ENCODE assay signal across 13 cellular contexts in the genomic region with DNA sequence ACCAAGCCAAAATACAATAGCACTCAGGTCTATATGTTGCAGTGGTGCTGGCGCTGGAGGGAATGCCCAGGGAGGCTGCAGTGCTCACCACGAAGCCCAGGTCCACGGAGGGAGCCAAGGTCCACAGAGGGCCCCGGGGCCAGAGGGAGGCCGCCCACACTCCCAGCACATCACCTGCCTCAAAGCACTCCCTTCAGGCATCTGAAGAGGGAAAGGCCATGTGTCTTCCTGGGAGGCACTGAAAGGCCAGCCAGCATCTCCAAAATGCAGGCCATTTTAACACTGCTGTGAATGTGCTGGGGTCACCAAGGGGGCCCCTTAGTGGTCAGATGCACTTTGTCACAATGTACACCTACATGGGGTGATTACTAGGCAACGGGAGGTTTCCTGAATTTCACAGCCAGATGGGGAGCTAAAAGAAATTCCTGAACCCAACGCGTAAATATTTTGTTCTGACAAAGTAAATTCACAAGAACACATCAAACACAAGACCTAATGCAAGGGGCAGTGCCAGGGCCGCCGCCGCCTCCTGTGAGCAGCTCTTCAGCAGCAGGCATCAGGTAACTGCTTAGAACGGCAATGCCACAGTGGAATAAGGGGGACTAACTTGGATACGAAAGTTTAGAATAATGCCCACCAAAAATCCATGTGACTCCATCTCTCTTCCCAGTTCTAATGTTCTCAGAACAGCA. TPM values are rescaled to one million over a fixed set of nuclear protein-coding genes. Genes with fewer than 3 reads are reported as not detected.
DNase-seq lines count a peak whose midpoint lies in the region; ATAC-seq lines count a peak whose summit lies in the region.
"Had no signal": no experiment of that assay in that cellular context is flagged by ENCODE, and none has a peak within 500 bp of the region (broad histone marks: within the 10 kb centered on the region; RNA-seq: fewer than 3 reads in every experiment).

No MANE protein-coding gene starts in this region.

- H3K4ac ChIP-seq in mesenchymal stem cell (ENCODE audit: low read depth in 1 of 2, low read length in 2 of 2): peak overlapping the region in 1 of 2 experiments; percentile 54

- no peak overlapping the region for H3K18ac ChIP-seq in mesenchymal stem cell (ENCODE audit: low read depth in 1 of 2, low read length in 2 of 2)

- H3K27ac ChIP-seq in mesenchymal stem cell (ENCODE audit: low read length, poor library complexity, severe bottlenecking): no peak overlapping the region
- H3K27ac ChIP-seq: SJCRH30 had no signal

- no peak overlapping the region for H3K4me3 Mint-ChIP-seq in activated naive CD4-positive, alpha-beta T cell treated with anti-CD3 and anti-CD28 coated beads, Interleukin-2, amount 10 ng/mL, durations not matched to agents 7 days and 5 days
- no peak overlapping the region for H3K4me3 Mint-ChIP-seq in activated T-helper 17 cell treated with anti-CD3 and anti-CD28 coated beads, Interleukin-2, amount 50 U/mL, for 72 hours
- H3K4me3 Mint-ChIP-seq: activated B cell treated with CpG ODN at 0.5 μM for 24 hours had no signal

- H2BK120ac ChIP-seq in mesenchymal stem cell (ENCODE audit: low read depth, low read length): no peak overlapping the region

- no peak overlapping the region for H3K14ac ChIP-seq in mesenchymal stem cell (ENCODE audit: low read length in 2 of 2)

- H3K36me3 Mint-ChIP-seq in activated naive CD4-positive, alpha-beta T cell treated with anti-CD3 and anti-CD28 coated beads, Interleukin-2, amount 10 ng/mL, durations not matched to agents 7 days and 5 days: peaks cover 44% of the 10 kb centered on the region
- peaks cover 58% of the 10 kb centered on the region for H3K36me3 Mint-ChIP-seq in activated T-helper 17 cell treated with anti-CD3 and anti-CD28 coated beads, Interleukin-2, amount 50 U/mL, for 72 hours (ENCODE audit: low read depth)

- no peak overlapping the region for H4K8ac ChIP-seq in mesenchymal stem cell (ENCODE audit: low read length)

- peak overlapping the region; percentile 45 for H3K9ac ChIP-seq in mesenchymal stem cell (ENCODE audit: low read length)

- no peaks in the 10 kb centered on the region for H3K27me3 ChIP-seq in mesenchymal stem cell (ENCODE audit: control insufficient read depth in 1 of 2, insufficient read depth in 1 of 2, low read length in 2 of 2)
- H3K27me3 ChIP-seq: SJCRH30 had no signal

- H3K4me2 ChIP-seq in mesenchymal stem cell (ENCODE audit: low read length, poor library complexity, severe bottlenecking): no peak overlapping the region

- no peak overlapping the region for H2BK15ac ChIP-seq in mesenchymal stem cell (ENCODE audit: low read depth, poor library complexity, severe bottlenecking)

- H3K9me3 Mint-ChIP-seq in activated naive CD4-positive, alpha-beta T cell treated with anti-CD3 and anti-CD28 coated beads, Interleukin-2, amount 10 ng/mL, durations not matched to agents 7 days and 5 days: no peaks in the 10 kb centered on the region
- H3K9me3 Mint-ChIP-seq in activated T-helper 17 cell treated with anti-CD3 and anti-CD28 coated beads, Interleukin-2, amount 50 U/mL, for 72 hours: no peaks in the 10 kb centered on the region
- H3K9me3 Mint-ChIP-seq: activated B cell treated with CpG ODN at 0.5 μM for 24 hours had no signal

- H3K27me3 Mint-ChIP-seq in activated naive CD4-positive, alpha-beta T cell treated with anti-CD3 and anti-CD28 coated beads, Interleukin-2, amount 10 ng/mL, durations not matched to agents 7 days and 5 days: no peaks in the 10 kb centered on the region
- H3K27me3 Mint-ChIP-seq in activated T-helper 17 cell treated with anti-CD3 and anti-CD28 coated beads, Interleukin-2, amount 50 U/mL, for 72 hours: no peaks in the 10 kb centered on the region
- H3K27me3 Mint-ChIP-seq: activated B cell treated with CpG ODN at 0.5 μM for 24 hours had no signal

- H4K91ac ChIP-seq in mesenchymal stem cell (ENCODE audit: low read length): no peak overlapping the region

- H3K9me3 ChIP-seq in mesenchymal stem cell (ENCODE audit: control insufficient read depth, low read length): no peaks in the 10 kb centered on the region
- H3K9me3 ChIP-seq: SJCRH30 had no signal

- DNase-seq in activated naive CD4-positive, alpha-beta T cell treated with anti-CD3 and anti-CD28 coated beads, Interleukin-2, amount 10 ng/mL, durations not matched to agents 7 days and 5 days: no peak
- no peak for DNase-seq in activated naive CD4-positive, alpha-beta T cell treated with Interleukin-2 at 50 U/mL for 16 hours
- DNase-seq in mesenchymal stem cell (no peak), superior temporal gyrus (ENCODE audit: extremely low spot score) (peak; percentile 11)
- DNase-seq: activated B cell treated with CpG ODN at 0.5 μM for 24 hours, DND-41, erythroblast, SJCRH30, trophoblast cell had no signal

- 97% methylated on average over 11 of the region's 13 CpGs for WGBS in mesenchymal stem cell

- H3K4me3 ChIP-seq in mesenchymal stem cell (ENCODE audit: insufficient read depth in 1 of 2, low read depth in 1 of 2, low read length in 2 of 2): no peak overlapping the region
- H3K4me3 ChIP-seq: SJCRH30 had no signal

- H2AFZ ChIP-seq in mesenchymal stem cell (ENCODE audit: low read depth, low read length): no peak overlapping the region

- H2BK5ac ChIP-seq in mesenchymal stem cell (ENCODE audit: low read depth, low read length, poor library complexity, severe bottlenecking): no peak overlapping the region

- CTCF ChIA-PET in activated naive CD4-positive, alpha-beta T cell treated with anti-CD3 and anti-CD28 coated beads, Interleukin-2, amount 10 ng/mL, durations not matched to agents 7 days and 5 days (lab: Charles Lee): interaction anchor here (0.6 to 1.4 kb wide), 2 partner anchors 100 to 1662 kb away, joined by 3 read pairs; no protein-coding TSS in a partner anchor

- H3K79me1 ChIP-seq in mesenchymal stem cell (replicated peaks; ENCODE audit: low read length, poor library complexity, severe bottlenecking): peaks cover 20% of the 10 kb centered on the region

- ATAC-seq in activated T-helper 17 cell treated with anti-CD3 and anti-CD28 coated beads, Interleukin-2, amount 50 U/mL, for 72 hours (replicated peaks): no peak
- ATAC-seq in GM21786 (IDR thresholded peaks at IDR 0.05; ENCODE audit: unreplicated experiment): no peak
- no peak for ATAC-seq in GM19455 (IDR thresholded peaks at IDR 0.05; ENCODE audit: unreplicated experiment)
- no peak for ATAC-seq in HG02610 (IDR thresholded peaks at IDR 0.05; ENCODE audit: unreplicated experiment)

- H2BK12ac ChIP-seq in mesenchymal stem cell (ENCODE audit: low read length in 2 of 2): no peak overlapping the region

- peaks cover 18% of the 10 kb centered on the region for H3K4me1 ChIP-seq in mesenchymal stem cell (ENCODE audit: control insufficient read depth, insufficient read depth, low read depth, low read length)
- H3K4me1 ChIP-seq: SJCRH30 had no signal

- peaks cover 67 to 79% of the 10 kb centered on the region in 2 experiments for H3K36me3 ChIP-seq in mesenchymal stem cell (ENCODE audit: control insufficient read depth in 1 of 2, insufficient read depth in 2 of 2, low read depth in 1 of 2, low read length in 2 of 2)

- H3K23ac ChIP-seq in mesenchymal stem cell (ENCODE audit: low read length in 2 of 2): no peak overlapping the region

- no peak overlapping the region for H2AK5ac ChIP-seq in mesenchymal stem cell (ENCODE audit: low read length, severe bottlenecking)

- H3K27ac Mint-ChIP-seq in activated naive CD4-positive, alpha-beta T cell treated with anti-CD3 and anti-CD28 coated beads, Interleukin-2, amount 10 ng/mL, durations not matched to agents 7 days and 5 days: peak overlapping the region; percentile 34
- peak overlapping the region; percentile 80 for H3K27ac Mint-ChIP-seq in activated T-helper 17 cell treated with anti-CD3 and anti-CD28 coated beads, Interleukin-2, amount 50 U/mL, for 72 hours
- H3K27ac Mint-ChIP-seq: activated B cell treated with CpG ODN at 0.5 μM for 24 hours had no signal

- peaks cover 43% of the 10 kb centered on the region for H3K4me1 Mint-ChIP-seq in activated naive CD4-positive, alpha-beta T cell treated with anti-CD3 and anti-CD28 coated beads, Interleukin-2, amount 10 ng/mL, durations not matched to agents 7 days and 5 days
- peaks cover 5% of the 10 kb centered on the region for H3K4me1 Mint-ChIP-seq in activated T-helper 17 cell treated with anti-CD3 and anti-CD28 coated beads, Interleukin-2, amount 50 U/mL, for 72 hours
- H3K4me1 Mint-ChIP-seq: activated B cell treated with CpG ODN at 0.5 μM for 24 hours had no signal

RNA-seq across cellular contexts. Expression of a gene that starts 42.8 kb away (rescaled TPM):
- total RNA-seq in activated T-helper 17 cell treated with anti-CD3 and anti-CD28 coated beads, Interleukin-2, amount 50 U/mL, for 72 hours: 100 to 1,000 TPM; 136 to 143 TPM
- polyA plus RNA-seq in mesenchymal stem cell (2013, experiment 1 of 2): 105 TPM
- 108 TPM for polyA plus RNA-seq in mesenchymal stem cell (2013, experiment 2 of 2)
